ENCODE assay signal across 8 cellular contexts in genomic region chr1:25771246-25772114, GRCh38. TPM values are rescaled to one million over a fixed set of nuclear protein-coding genes. Genes with fewer than 3 reads are reported as not detected.
DNase-seq lines count a peak whose midpoint lies in the region; ATAC-seq and TF ChIP-seq lines count a peak whose summit lies in the region.

No MANE protein-coding gene starts in this region.

- H3K27ac Mint-ChIP-seq in nephron progenitor cell: peak overlapping the region; percentile 70

- TF ChIP-seq CTCF in nephron progenitor cell (IDR thresholded peaks at IDR 0.05) (no peak), suprapubic skin (IDR thresholded peaks at IDR 0.05) (no peak), omental fat pad (IDR thresholded peaks at IDR 0.05) (no peak)

- no peaks in the 10 kb centered on the region for H3K36me3 Mint-ChIP-seq in nephron progenitor cell (ENCODE audit: low read depth)

- H3K4me3 Mint-ChIP-seq in nephron progenitor cell: peak overlapping the region; percentile 61

- H3K9me3 Mint-ChIP-seq in nephron progenitor cell: no peaks in the 10 kb centered on the region

- H3K27ac ChIP-seq in caudate nucleus (ENCODE audit: low read depth, low read length) (peak overlapping the region; percentile 1), suprapubic skin (no peak overlapping the region)

- no peak overlapping the region for H3K4me3 ChIP-seq in suprapubic skin

- H3K9me3 ChIP-seq in suprapubic skin: no peaks in the 10 kb centered on the region

- H3K36me3 ChIP-seq in suprapubic skin: peaks cover 7% of the 10 kb centered on the region

- peaks cover 24% of the 10 kb centered on the region for H3K4me1 ChIP-seq in suprapubic skin

- H3K27me3 ChIP-seq in suprapubic skin: no peaks in the 10 kb centered on the region

- WGBS in suprapubic skin: 63% methylated on average over 31 of the region's 33 CpGs

- H3K27me3 Mint-ChIP-seq in nephron progenitor cell (ENCODE audit: low read depth, poor library complexity): peaks cover 13% of the 10 kb centered on the region

- peaks cover 83% of the 10 kb centered on the region for H3K4me1 Mint-ChIP-seq in nephron progenitor cell

- TF ChIP-seq EP300 in suprapubic skin (IDR thresholded peaks at IDR 0.05): no peak

- no peak for ATAC-seq in HG02759 (IDR thresholded peaks at IDR 0.05; ENCODE audit: unreplicated experiment)
- ATAC-seq in omental fat pad (ENCODE audit: low FRiP score): no peak

- no peak for TF ChIP-seq POLR2A in suprapubic skin (IDR thresholded peaks at IDR 0.05)

- DNase-seq in Daoy (ENCODE audit: low read depth) (peak; percentile 59), NCI-H2227 treated with DMSO at 0.1 percent for 48 hours (lab: John Stamatoyannopoulos, UW) (peak; percentile 78), caudate nucleus (lab: John Stamatoyannopoulos, UW) (peak in 1 of 61 donors; percentile 68), nephron progenitor cell (peak; percentile 76), suprapubic skin (ENCODE audit: low spot score in 2 of 2) (no peak), epidermal melanocyte (ENCODE audit: insufficient read length, low spot score) (no peak), omental fat pad (ENCODE audit: low spot score) (no peak)

RNA-seq across cellular contexts. Expression of gene SELENON, which starts 28.5 kb away (rescaled TPM):
- total RNA-seq in Daoy (2014; rRNA removed; shearing (Covaris generic)): 12.2 and 16.9 TPM in 2 replicates
- 10 to 100 TPM; 21.9 to 39.3 (median 26.9) TPM for total RNA-seq in suprapubic skin
- 10 to 100 TPM; 26.0 to 57.3 (median 53.6) TPM for total RNA-seq in omental fat pad

RNA-seq across cellular contexts. Expression of gene MTFR1L, which starts 48.3 kb away (rescaled TPM):
- total RNA-seq in Daoy (2014; rRNA removed; shearing (Covaris generic)): 30.7 and 41.7 TPM in 2 replicates
- total RNA-seq in suprapubic skin (10 to 100 TPM; 35.2 to 79.3 (median 48.1) TPM), omental fat pad (10 to 100 TPM; 40.8 to 84.2 (median 61.3) TPM)

Comparison
In these comparisons a context has a peak if more than half of its experiments do, and no peak if none do; other contexts are left out.
1. DNase-seq: peak in Daoy (single experiment), NCI-H2227 treated with DMSO at 0.1 percent for 48 hours (single experiment) and nephron progenitor cell (single experiment); none in suprapubic skin (0 of 2), epidermal melanocyte (single experiment) and omental fat pad (single experiment).